9 cellular contexts compared by ENCODE assay signal in the genomic region with DNA sequence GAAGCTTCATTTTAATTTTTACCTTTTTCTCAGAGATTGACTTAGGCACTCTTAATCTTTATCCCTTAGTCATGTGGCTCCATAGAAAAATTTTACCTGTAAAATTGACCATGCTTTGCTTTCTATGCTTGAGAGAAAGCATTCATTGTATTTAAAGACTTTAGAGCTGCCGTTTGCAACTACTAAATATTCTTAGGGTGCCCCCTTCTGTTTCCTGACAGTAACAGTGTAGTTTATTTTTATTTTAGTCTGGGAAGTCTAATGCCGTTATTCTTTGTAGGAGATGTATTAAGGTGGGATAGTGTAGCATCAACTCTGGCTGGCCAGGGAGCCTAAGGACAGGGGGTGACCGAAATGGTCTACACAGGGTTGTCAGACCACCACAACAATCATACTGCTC.
A peak's percentile ranks its signal among the peaks of the same experiment; 100 is the strongest.
DNase-seq lines count a peak whose midpoint lies in the region; ATAC-seq and TF ChIP-seq lines count a peak whose summit lies in the region.
"Had no signal": no experiment of that assay in that cellular context is flagged by ENCODE, and none has a peak within 500 bp of the region (broad histone marks: within the 10 kb centered on the region; RNA-seq: fewer than 3 reads in every experiment).

No MANE protein-coding gene starts in this region.

- POLR2A ChIA-PET in activated CD4-positive, alpha-beta T cell treated with anti-CD3 and anti-CD28 coated beads for 36 hours (lab: Charles Lee), result no interaction called here

- no peak overlapping the region for H3K27ac Mint-ChIP-seq in activated CD4-positive, alpha-beta T cell treated with anti-CD3 and anti-CD28 coated beads for 36 hours
- no peak overlapping the region for H3K27ac Mint-ChIP-seq in activated T-helper 17 cell treated with anti-CD3 and anti-CD28 coated beads, Interleukin-2, amount 50 U/mL, for 72 hours

- H2AFZ ChIP-seq in MM.1S (ENCODE audit: low read length), result no peak overlapping the region

- TF ChIP-seq CTCF in MM.1S (IDR thresholded peaks at IDR 0.05; ENCODE audit: low read length), result peak; percentile 61
- TF ChIP-seq CTCF in liver (IDR thresholded peaks at IDR 0.05; ENCODE audit: low read depth, low read length, missing input control), result peak; percentile 48

- no peaks in the 10 kb centered on the region for H3K4me1 ChIP-seq in MM.1S (ENCODE audit: low read length)
- H3K4me1 ChIP-seq in liver (ENCODE audit: control insufficient read depth in 4 of 4, insufficient read depth in 4 of 4, low read length in 3 of 4), result no peaks in the 10 kb centered on the region

- H3K27me3 Mint-ChIP-seq in activated CD4-positive, alpha-beta T cell treated with anti-CD3 and anti-CD28 coated beads for 36 hours, result peaks cover 5% of the 10 kb centered on the region
- H3K27me3 Mint-ChIP-seq in activated T-helper 17 cell treated with anti-CD3 and anti-CD28 coated beads, Interleukin-2, amount 50 U/mL, for 72 hours, result no peaks in the 10 kb centered on the region

- H3K4me3 Mint-ChIP-seq in activated CD4-positive, alpha-beta T cell treated with anti-CD3 and anti-CD28 coated beads for 36 hours, result no peak overlapping the region
- no peak overlapping the region for H3K4me3 Mint-ChIP-seq in activated T-helper 17 cell treated with anti-CD3 and anti-CD28 coated beads, Interleukin-2, amount 50 U/mL, for 72 hours

- H3K4me2 ChIP-seq in MM.1S (ENCODE audit: low read depth, low read length), result no peak overlapping the region

- no peaks in the 10 kb centered on the region for H3F3A ChIP-seq in MM.1S (ENCODE audit: insufficient read depth, low read length)

- H3K9me2 ChIP-seq in MM.1S (replicated peaks; ENCODE audit: insufficient read depth, low read length), result no peaks in the 10 kb centered on the region

- H3K36me3 ChIP-seq in MM.1S (replicated peaks; ENCODE audit: insufficient read depth, low read length) (no peaks in the 10 kb centered on the region), liver (ENCODE audit: control insufficient read depth in 4 of 4, insufficient read depth in 3 of 4, low read depth in 1 of 4, low read length in 3 of 4) (no peaks in the 10 kb centered on the region)

- CTCF ChIA-PET in activated CD4-positive, alpha-beta T cell treated with anti-CD3 and anti-CD28 coated beads for 36 hours (lab: Charles Lee), result interaction anchor here (0.6 kb wide), 1 partner anchor 338 kb away, joined by 3 read pairs; no protein-coding TSS in a partner anchor

- H3K27me3 ChIP-seq in MM.1S (replicated peaks; ENCODE audit: insufficient read depth, low read length) (no peaks in the 10 kb centered on the region), liver (ENCODE audit: control insufficient read depth in 4 of 4, insufficient read depth in 4 of 4, low read length in 3 of 4) (peaks cover 0 to 4% (median 0%) of the 10 kb centered on the region in 4 donors)

- intact Hi-C loops in activated CD4-positive, alpha-beta T cell treated with anti-CD3 and anti-CD28 coated beads for 36 hours (cut with DNase I, micrococcal nuclease), result loop anchor here in 1 of 2 experiments (5.0 kb wide), 1 partner anchor 526 kb away; no protein-coding TSS in a partner anchor

- no peaks in the 10 kb centered on the region for H3K79me2 ChIP-seq in MM.1S (ENCODE audit: low read length)

- DNase-seq in DMS114 treated with DMSO at 0.1 percent for 48 hours (lab: John Stamatoyannopoulos, UW; ENCODE audit: unreplicated experiment), result peak; percentile 23
- DNase-seq in MM.1S, result peak; percentile 48
- peak; percentile 7 for DNase-seq in amniotic stem cell (lab: John Stamatoyannopoulos, UW)
- no peak for DNase-seq in activated CD4-positive, alpha-beta T cell treated with anti-CD3 and anti-CD28 coated beads for 36 hours
- DNase-seq in activated CD8-positive, alpha-beta memory T cell treated with anti-CD3 and anti-CD28 coated beads for 24 hours, result no peak

- H3K4me3 ChIP-seq in MM.1S (ENCODE audit: low read length) (no peak overlapping the region), liver (ENCODE audit: low read depth in 1 of 3, low read length in 3 of 3) (no peak overlapping the region)

- TF ChIP-seq RAD21 in liver (IDR thresholded peaks at IDR 0.05), result peak; percentile 77 to 79

- H4K20me1 ChIP-seq in MM.1S (ENCODE audit: insufficient read depth, low read length), result no peaks in the 10 kb centered on the region

- no peaks in the 10 kb centered on the region for H3K9me3 ChIP-seq in MM.1S (replicated peaks; ENCODE audit: insufficient read depth, low read length)
- H3K9me3 ChIP-seq in liver (ENCODE audit: control insufficient read depth in 4 of 4, low read length in 3 of 4), result no peaks in the 10 kb centered on the region

- H3K27ac ChIP-seq in MM.1S (ENCODE audit: low read length), result no peak overlapping the region
- H3K27ac ChIP-seq in liver (ENCODE audit: low read depth in 1 of 2, low read length in 2 of 2), result no peak overlapping the region
- H3K27ac ChIP-seq: HL-60 had no signal

- H3K4me1 Mint-ChIP-seq in activated CD4-positive, alpha-beta T cell treated with anti-CD3 and anti-CD28 coated beads for 36 hours, result no peaks in the 10 kb centered on the region
- H3K4me1 Mint-ChIP-seq in activated T-helper 17 cell treated with anti-CD3 and anti-CD28 coated beads, Interleukin-2, amount 50 U/mL, for 72 hours, result no peaks in the 10 kb centered on the region

- H3K36me3 Mint-ChIP-seq in activated CD4-positive, alpha-beta T cell treated with anti-CD3 and anti-CD28 coated beads for 36 hours (ENCODE audit: low read depth), result no peaks in the 10 kb centered on the region
- no peaks in the 10 kb centered on the region for H3K36me3 Mint-ChIP-seq in activated T-helper 17 cell treated with anti-CD3 and anti-CD28 coated beads, Interleukin-2, amount 50 U/mL, for 72 hours (ENCODE audit: low read depth)

- WGBS in liver, result 4% methylated on average over 3 of the region's 3 CpGs

- H3K9ac ChIP-seq in MM.1S (ENCODE audit: low read length) (no peak overlapping the region), liver (ENCODE audit: low read depth in 1 of 2, low read length in 2 of 2) (no peak overlapping the region)

- H3K9me3 Mint-ChIP-seq in activated CD4-positive, alpha-beta T cell treated with anti-CD3 and anti-CD28 coated beads for 36 hours (ENCODE audit: low read depth), result peaks cover 4% of the 10 kb centered on the region
- peaks cover 4% of the 10 kb centered on the region for H3K9me3 Mint-ChIP-seq in activated T-helper 17 cell treated with anti-CD3 and anti-CD28 coated beads, Interleukin-2, amount 50 U/mL, for 72 hours

- no peak for ATAC-seq in activated CD4-positive, alpha-beta T cell treated with anti-CD3 and anti-CD28 coated beads for 36 hours
- no peak for ATAC-seq in activated T-helper 17 cell treated with anti-CD3 and anti-CD28 coated beads, Interleukin-2, amount 50 U/mL, for 72 hours (replicated peaks)
- ATAC-seq in GM21360 (IDR thresholded peaks at IDR 0.05; ENCODE audit: unreplicated experiment), result no peak

TF ChIP-seq in liver, 16 proteins besides CTCF, POLR2A, EP300 and RAD21:
- TF ChIP-seq HNF4G (IDR thresholded peaks at IDR 0.05) (no peak), REST (IDR thresholded peaks at IDR 0.05) (no peak), NR2F2 (IDR thresholded peaks at IDR 0.05) (no peak)

Comparison
In these comparisons a context has a peak if more than half of its experiments do, and no peak if none do; other contexts are left out.
1. DNase-seq: peak in DMS114 treated with DMSO at 0.1 percent for 48 hours (single experiment), MM.1S (single experiment) and amniotic stem cell (single experiment); none in activated CD4-positive, alpha-beta T cell treated with anti-CD3 and anti-CD28 coated beads for 36 hours (single experiment) and activated CD8-positive, alpha-beta memory T cell treated with anti-CD3 and anti-CD28 coated beads for 24 hours (single experiment).